ENCODE assay signal across 8 cellular contexts in genomic region chr2:128317186-128317897, GRCh38. TPM values are rescaled to one million over a fixed set of nuclear protein-coding genes. Genes with fewer than 3 reads are reported as not detected.
A peak's percentile ranks its signal among the peaks of the same experiment; 100 is the strongest.
DNase-seq lines count a peak whose midpoint lies in the region; ATAC-seq, FAIRE-seq and TF ChIP-seq lines count a peak whose summit lies in the region.

No MANE protein-coding gene starts in this region.

- H2AK5ac ChIP-seq in H1 (ENCODE audit: low read depth, low read length): 0 out of 2 replicates have a peak overlapping the region, but pooled peaks have one; percentile 53

- H2AFZ ChIP-seq in SU-DHL-6 (ENCODE audit: low read depth, low read length, severe bottlenecking) (no peak overlapping the region), H1 (ENCODE audit: low read length) (no peak overlapping the region)

- peaks cover 34% of the 10 kb centered on the region for H3K79me1 ChIP-seq in H1 (ENCODE audit: low read depth, low read length)

- CTCF ChIA-PET in Caco-2 (lab: Charles Lee): interaction anchor here (0.6 to 1.1 kb wide), 3 partner anchors 34 to 254 kb away, joined by 3 read pairs; no protein-coding TSS in a partner anchor
- CTCF ChIA-PET in H1 (lab: Charles Lee; ENCODE audit: partially characterized antibody): interaction anchor here (0.6 to 2.7 kb wide), 6 partner anchors 12 to 438 kb away, joined by 3 to 17 read pairs (median 4); no protein-coding TSS in a partner anchor

- H3K36me3 ChIP-seq in Caco-2 (ENCODE audit: control insufficient read depth, insufficient read depth, low read length): no peaks in the 10 kb centered on the region; the same call in 1 of the 2 replicates
- no peaks in the 10 kb centered on the region for H3K36me3 ChIP-seq in SU-DHL-6 (ENCODE audit: low read length)
- peaks cover 0 to 11% (median 0%) of the 10 kb centered on the region in 4 experiments; a peak in 2 of 8 replicates for H3K36me3 ChIP-seq in H1 (ENCODE audit: control insufficient read depth in 2 of 4, insufficient read depth in 4 of 4, low read length in 3 of 4)
- no peaks in the 10 kb centered on the region for H3K36me3 ChIP-seq in muscle layer of duodenum (ENCODE audit: control insufficient read depth in 1 of 2, insufficient read depth in 2 of 2, low read length in 2 of 2)
- H3K36me3 ChIP-seq in vagina: no peaks in the 10 kb centered on the region

- no peak overlapping the region for H2BK15ac ChIP-seq in H1 (ENCODE audit: low read length)

- H4K8ac ChIP-seq in H1 (ENCODE audit: extremely low read depth, insufficient read depth, low read length): peak overlapping the region; percentile 88

- ATAC-seq in GM19372 (IDR thresholded peaks at IDR 0.05; ENCODE audit: low read depth, unreplicated experiment) (peak; percentile 30), HG03439 (IDR thresholded peaks at IDR 0.05; ENCODE audit: unreplicated experiment) (peak; percentile 40)

- no peak overlapping the region for H3K56ac ChIP-seq in H1 (replicated peaks; ENCODE audit: insufficient read length, low read depth, low read length)

- H3K27ac Mint-ChIP-seq in Caco-2 (ENCODE audit: unreplicated experiment): peak overlapping the region; percentile 62

- peak; percentile 44 to 57 for DNase-seq in Caco-2
- DNase-seq in H1 (ENCODE audit: low read depth in 1 of 2, low spot score in 2 of 2): peak; percentile 36 to 78
- DNase-seq in vagina (ENCODE audit: extremely low spot score in 2 of 2): peak in 1 of 2 donors; percentile 86
- no peak for DNase-seq in G401 (ENCODE audit: low spot score)

- H3K9me2 ChIP-seq in SU-DHL-6 (replicated peaks; ENCODE audit: insufficient read depth, low read length): no peaks in the 10 kb centered on the region

- peaks cover 14% of the 10 kb centered on the region for H3K79me2 ChIP-seq in SU-DHL-6 (ENCODE audit: insufficient read depth, low read length)
- peaks cover 47 to 55% of the 10 kb centered on the region in 2 experiments for H3K79me2 ChIP-seq in H1 (ENCODE audit: control insufficient read depth in 1 of 2, insufficient read depth in 2 of 2, low read length in 2 of 2)

- H3K27me3 ChIP-seq in Caco-2 (replicated peaks; ENCODE audit: control insufficient read depth, insufficient read depth, low read length) (no peaks in the 10 kb centered on the region), SU-DHL-6 (ENCODE audit: low read length) (no peaks in the 10 kb centered on the region), H1 (replicated peaks in 1 of 4; ENCODE audit: control insufficient read depth in 3 of 4, extremely low read depth in 1 of 4, insufficient read depth in 3 of 4, low read length in 3 of 4) (peaks cover 0 to 23% (median 16%) of the 10 kb centered on the region in 4 experiments; a peak in 5 of 7 replicates), muscle layer of duodenum (ENCODE audit: low read depth, low read length) (no peaks in the 10 kb centered on the region), vagina (no peaks in the 10 kb centered on the region)

- no peak overlapping the region for H3K23ac ChIP-seq in H1 (ENCODE audit: insufficient read length)

- peak overlapping the region; percentile 27 for H4K5ac ChIP-seq in H1 (ENCODE audit: insufficient read length, low read depth, low read length)

- TF ChIP-seq EP300 in H1 (IDR thresholded peaks at IDR 0.05; ENCODE audit: borderline replicate concordance in 1 of 2, low read depth in 2 of 2, low read length in 2 of 2): no peak

- H3K27ac ChIP-seq in SU-DHL-6 (ENCODE audit: low read depth, low read length) (no peak overlapping the region), H1 (ENCODE audit: low read depth, low read length) (no peak overlapping the region), muscle layer of duodenum (ENCODE audit: low read length) (no peak overlapping the region), vagina (peak overlapping the region; percentile 62)

- POLR2A ChIA-PET in Caco-2 (lab: Charles Lee) (no interaction called here), H1 (lab: Charles Lee; ENCODE audit: partially characterized antibody) (interaction anchor here (0.9 to 2.2 kb wide), 9 partner anchors 11 to 66 kb away, joined by 3 to 8 read pairs (median 4); no protein-coding TSS in a partner anchor)

- no peak for TF ChIP-seq CTCF in Caco-2 (IDR thresholded peaks at IDR 0.05; ENCODE audit: insufficient read depth in 1 of 2, low read depth in 1 of 2, low read length in 1 of 2, severe bottlenecking in 1 of 2, unreplicated experiment in 1 of 2)
- TF ChIP-seq CTCF in SU-DHL-6 (IDR thresholded peaks at IDR 0.05; ENCODE audit: insufficient read depth, low read length, poor library complexity, severe bottlenecking): no peak
- TF ChIP-seq CTCF in H1 (IDR thresholded peaks at IDR 0.05; ENCODE audit: control extremely low read depth in 1 of 3, insufficient read depth in 1 of 3, low read depth in 1 of 3, low read length in 3 of 3): no peak
- TF ChIP-seq CTCF in vagina (IDR thresholded peaks at IDR 0.05): no peak

- intact Hi-C loops in Caco-2 (cut with micrococcal nuclease; ENCODE audit: unreplicated experiment): loop anchor here (5.0 to 10.0 kb wide), 2 partner anchors 140 to 253 kb away; no protein-coding TSS in a partner anchor
- intact Hi-C loops in vagina (cut with DNase I): loop anchor here (10.0 kb wide), 1 partner anchor 143 kb away; no protein-coding TSS in a partner anchor

- in situ Hi-C loops in G401 (cut with HindIII; ENCODE audit: low sequenced_read_pairs): no loop called here

- no peak for TF ChIP-seq RAD21 in H1 (IDR thresholded peaks at IDR 0.05 in 1 of 2, conservative IDR thresholded peaks at IDR 0.05 in 1 of 2; ENCODE audit: low read depth in 2 of 2, low read length in 2 of 2)

- peaks cover 4% of the 10 kb centered on the region for H3K4me1 Mint-ChIP-seq in Caco-2 (ENCODE audit: low read depth, unreplicated experiment)

- no peaks in the 10 kb centered on the region for H3K27me3 Mint-ChIP-seq in Caco-2 (ENCODE audit: insufficient read depth, unreplicated experiment)

- H4K91ac ChIP-seq in H1 (replicated peaks; ENCODE audit: insufficient read length, low read length): peak overlapping the region; percentile 29

- H3K4me3 Mint-ChIP-seq in Caco-2 (ENCODE audit: unreplicated experiment): peak overlapping the region; percentile 87

- no peak overlapping the region for H2BK120ac ChIP-seq in H1 (replicated peaks; ENCODE audit: low read depth, low read length)

- TF ChIP-seq POLR2A in H1 (IDR thresholded peaks at IDR 0.05; ENCODE audit: control extremely low read depth in 1 of 2, low read depth in 2 of 2, low read length in 2 of 2) (no peak; a peak in 1 of 3 replicates), vagina (IDR thresholded peaks at IDR 0.05) (no peak)

- H3K9ac ChIP-seq in SU-DHL-6 (ENCODE audit: low read length) (peak overlapping the region; percentile 63), H1 (replicated peaks in 1 of 4; ENCODE audit: extremely low read depth in 1 of 4, low read depth in 3 of 4, low read length in 3 of 4) (peak overlapping the region; percentile 51 to 64 (median 54); a peak in 6 of 7 replicates)

- peak overlapping the region; percentile 89 for H3K4ac ChIP-seq in H1 (replicated peaks; ENCODE audit: insufficient read length, low read depth, low read length)

- no peak overlapping the region for H2BK12ac ChIP-seq in H1 (ENCODE audit: low read depth, low read length)

- H2BK5ac ChIP-seq in H1 (ENCODE audit: low read depth, low read length): no peak overlapping the region

- no peak overlapping the region for H2BK20ac ChIP-seq in H1 (ENCODE audit: low read length)

- no peak overlapping the region for H3K14ac ChIP-seq in H1 (ENCODE audit: insufficient read length)

- H3F3A ChIP-seq in SU-DHL-6 (ENCODE audit: insufficient read depth): no peaks in the 10 kb centered on the region

- H3K36me3 Mint-ChIP-seq in Caco-2 (ENCODE audit: insufficient read depth, unreplicated experiment): peaks cover 6% of the 10 kb centered on the region

- peak overlapping the region; percentile 81 for H3K18ac ChIP-seq in H1 (ENCODE audit: extremely low read depth, low read length)

- WGBS in H1 (ENCODE audit: extremely low coverage in 1 of 2, insufficient coverage in 1 of 2, insufficient read length in 1 of 2, insufficient replicate concordance in 2 of 2, low coverage in 1 of 2, low lambda C conversion rate in 2 of 2, missing lambda C conversion rate in 1 of 2), 2 experiments: 1% methylated on average over 21 of the region's 34 CpGs; no CpG with 5 or more reads in 1 of the 2 experiments

- H3K4me3 ChIP-seq in Caco-2 (ENCODE audit: low read depth, low read length) (peak overlapping the region; percentile 70), SU-DHL-6 (ENCODE audit: insufficient read depth, low read length, poor library complexity, severe bottlenecking) (peak overlapping the region; percentile 59), H1 (ENCODE audit: extremely low read depth in 1 of 4, insufficient read depth in 2 of 4, low read depth in 3 of 4, low read length in 4 of 4) (peak overlapping the region; percentile 68 to 89 (median 84)), muscle layer of duodenum (ENCODE audit: low read depth in 1 of 2, low read length in 2 of 2) (peak overlapping the region; percentile 73 to 79), vagina (peak overlapping the region; percentile 77 to 92)

- peaks cover 4% of the 10 kb centered on the region; the same call in 1 of the 2 replicates for H4K20me1 ChIP-seq in SU-DHL-6 (ENCODE audit: low read depth, low read length)
- H4K20me1 ChIP-seq in H1 (replicated peaks in 1 of 2; ENCODE audit: control insufficient read depth in 1 of 2, insufficient read depth in 2 of 2, low read length in 2 of 2): peaks cover 39 to 48% of the 10 kb centered on the region in 2 experiments

- H3K9me3 Mint-ChIP-seq in Caco-2 (ENCODE audit: unreplicated experiment): no peaks in the 10 kb centered on the region

- FAIRE-seq in H1 (lab: Jason Lieb, UNC): no peak

- TSS peak; percentile 25 for BruUV-seq in Caco-2 (replicated peaks; lab: Mats Ljungman, UMichigan)

- H3K4me1 ChIP-seq in Caco-2 (peaks cover 20% of the 10 kb centered on the region), H1 (replicated peaks in 1 of 4; ENCODE audit: control insufficient read depth in 3 of 4, insufficient read depth in 4 of 4, low read length in 3 of 4) (peaks cover 7 to 35% (median 27%) of the 10 kb centered on the region in 4 experiments), muscle layer of duodenum (ENCODE audit: control insufficient read depth in 1 of 2, insufficient read depth in 2 of 2, low read length in 2 of 2) (peaks cover 4 to 53% of the 10 kb centered on the region in 2 donors), vagina (peaks cover 80% of the 10 kb centered on the region)

- peaks cover 19% of the 10 kb centered on the region; the same call in 1 of the 2 replicates for H3K23me2 ChIP-seq in H1 (ENCODE audit: low read depth, low read length)

- H3K9me3 ChIP-seq in Caco-2 (no peaks in the 10 kb centered on the region), SU-DHL-6 (ENCODE audit: insufficient read depth, low read length) (no peaks in the 10 kb centered on the region), H1 (ENCODE audit: insufficient read depth in 2 of 2, low read depth in 1 of 2, low read length in 1 of 2) (no peaks in the 10 kb centered on the region), muscle layer of duodenum (ENCODE audit: control insufficient read depth in 1 of 2, low read length in 2 of 2) (no peaks in the 10 kb centered on the region), vagina (no peaks in the 10 kb centered on the region)

- H3K4me2 ChIP-seq in SU-DHL-6 (ENCODE audit: low read depth, low read length, poor library complexity, severe bottlenecking) (peak overlapping the region; percentile 60), H1 (ENCODE audit: insufficient read depth in 1 of 2, low read depth in 2 of 2, low read length in 2 of 2) (peak overlapping the region; percentile 83 to 95)

RNA-seq across cellular contexts. Expression of gene HS6ST1, which starts 1.3 kb away (rescaled TPM):
- total RNA-seq in Caco-2 (2022) (17.5 and 20.3 TPM in 2 replicates), vagina (68.5 TPM)
- 72.8 and 74.6 TPM in 2 replicates for total RNA-seq in H1 (2021; fragmentation: NEBNext Ultra II Directional; extraction: Animal tissue kit (Norgen Biotek cat#: 25700))
- 37.4 and 61.3 TPM in 2 replicates for polyA plus RNA-seq in H1 (2011; rRNA removed)
- 37.9 TPM for polyA plus RNA-seq in H1 (2011; cell fraction: cytosol; rRNA removed)
- 51.0 TPM for polyA plus RNA-seq in H1 (2011; cell fraction: nucleus; rRNA removed)
- 44.2 to 60.1 TPM (median 56.3 TPM) in 4 replicates for polyA plus RNA-seq in H1 (2012, experiment 1 of 2)
- polyA plus RNA-seq in H1 (2012, experiment 2 of 2): 57.3 TPM
- polyA plus RNA-seq in H1 (2013, experiment 1 of 2): 41.0 TPM
- polyA plus RNA-seq in H1 (2013, experiment 2 of 2): 45.1 TPM
- 26.9 and 34.9 TPM in 2 replicates for polyA minus RNA-seq in H1 (2011; rRNA and poly(A)+ RNA removed)
- 49.1 TPM for polyA minus RNA-seq in H1 (2011; cell fraction: cytosol; rRNA and poly(A)+ RNA removed)
- polyA minus RNA-seq in H1 (2011; cell fraction: nucleus; rRNA and poly(A)+ RNA removed): 74.6 TPM
- 45.2 and 45.4 TPM in 2 replicates for total RNA-seq in G401 (2014; rRNA removed; shearing (Covaris generic))
